In the genomic region with DNA sequence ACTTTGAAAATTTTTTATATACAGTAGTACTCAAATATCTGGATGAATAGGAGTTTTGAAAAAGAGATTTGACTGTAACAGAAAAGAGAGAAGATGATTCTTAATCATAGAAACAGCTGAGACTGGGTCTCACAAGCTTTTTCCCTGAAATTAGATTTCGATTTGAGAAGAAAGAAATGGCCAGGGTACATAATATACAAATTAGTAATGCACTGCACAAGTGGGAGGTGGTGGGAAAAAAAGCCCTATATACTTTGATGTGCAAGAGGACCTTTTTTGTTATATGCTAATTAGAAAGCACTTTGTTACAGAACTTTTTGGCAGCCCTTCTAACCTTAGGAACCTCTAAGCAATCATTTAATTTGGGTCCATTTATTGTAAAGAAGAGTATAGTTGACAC, we compare ENCODE assay signal across 17 cellular contexts.
"Had no signal": no experiment of that assay in that cellular context is flagged by ENCODE, and none has a peak within 500 bp of the region (broad histone marks: within the 10 kb centered on the region; RNA-seq: fewer than 3 reads in every experiment).

No MANE protein-coding gene starts in this region.

- H3K9me3 ChIP-seq: esophagus squamous epithelium, left ventricle myocardium inferior, mucosa of descending colon, prostate gland, right atrium auricular region, SK-N-SH, thyroid gland had no signal

- H3K27me3 Mint-ChIP-seq: activated B cell treated with CpG ODN at 0.5 μM for 24 hours; activated CD4-positive, alpha-beta T cell treated with anti-CD3 and anti-CD28 coated beads, Interleukin-2, amount 10 ng/mL, durations not matched to agents 7 days and 5 days; naive B cell had no signal

- H3K27me3 ChIP-seq: esophagus squamous epithelium, right atrium auricular region, thyroid gland had no signal

- DNase-seq: activated B cell treated with CpG ODN at 0.5 μM for 24 hours; activated CD4-positive, alpha-beta T cell treated with anti-CD3 and anti-CD28 coated beads, Interleukin-2, amount 10 ng/mL, durations not matched to agents 7 days and 5 days; activated gamma-delta T cell treated with Interleukin-2 at 50 U/mL for 16 hours; dermis blood vessel endothelial cell; effector memory CD4-positive, alpha-beta T cell; esophagus squamous epithelium; immature natural killer cell; kidney glomerular epithelial cell; left ventricle myocardium inferior; mammary epithelial cell; mucosa of descending colon; naive B cell; SHP77 treated with DMSO at 0.1 percent for 48 hours; SK-N-SH; thyroid gland had no signal

- H3K4me1 ChIP-seq: prostate gland had no signal

- H3K36me3 ChIP-seq: esophagus squamous epithelium, left ventricle myocardium inferior, prostate gland, right atrium auricular region, thyroid gland had no signal

- H3K9me3 Mint-ChIP-seq: activated B cell treated with CpG ODN at 0.5 μM for 24 hours; activated CD4-positive, alpha-beta T cell treated with anti-CD3 and anti-CD28 coated beads, Interleukin-2, amount 10 ng/mL, durations not matched to agents 7 days and 5 days; immature natural killer cell; naive B cell had no signal

- H3K4me3 ChIP-seq: esophagus squamous epithelium, left ventricle myocardium inferior, mucosa of descending colon, prostate gland, right atrium auricular region, thyroid gland had no signal

- ATAC-seq: mucosa of descending colon had no signal

- H3K27ac ChIP-seq: esophagus squamous epithelium, left ventricle myocardium inferior, prostate gland, right atrium auricular region, thyroid gland had no signal

- H3K27ac Mint-ChIP-seq: activated CD4-positive, alpha-beta T cell treated with anti-CD3 and anti-CD28 coated beads, Interleukin-2, amount 10 ng/mL, durations not matched to agents 7 days and 5 days; immature natural killer cell had no signal

- H3K4me3 Mint-ChIP-seq: activated B cell treated with CpG ODN at 0.5 μM for 24 hours; activated CD4-positive, alpha-beta T cell treated with anti-CD3 and anti-CD28 coated beads, Interleukin-2, amount 10 ng/mL, durations not matched to agents 7 days and 5 days; immature natural killer cell; naive B cell had no signal

- H3K36me3 Mint-ChIP-seq: immature natural killer cell had no signal
